ENCODE assay signal across 2 cellular contexts in genomic region chr1:243520831-243521230, GRCh38.
TF ChIP-seq lines count a peak whose summit lies in the region.

No MANE protein-coding gene starts in this region.

TF ChIP-seq in HepG2, 621 proteins besides CTCF, POLR2A, EP300 and RAD21 (continued from another document):
- peak; percentile 36 for TF ChIP-seq TEAD3 (CRISPR knock-in tag; optimal IDR thresholded peaks at IDR 0.05; ENCODE audit: borderline replicate concordance)
- no peak for TF ChIP-seq HNF1B (CRISPR knock-in tag; IDR thresholded peaks at IDR 0.05)
- no peak for TF ChIP-seq TAF1 (CRISPR knock-in tag; IDR thresholded peaks at IDR 0.05)

TF ChIP-seq in K562, 482 proteins besides CTCF, POLR2A, EP300 and RAD21 (continued from another document):
- TF ChIP-seq U2AF1 (optimal IDR thresholded peaks at IDR 0.05; ENCODE audit: low read depth, low read length) (no peak), TFE3 (CRISPR knock-in tag; IDR thresholded peaks at IDR 0.05) (peak; percentile 56)
TF ChIP-seq in K562: peak in this region for 1.
